In genomic region chr22:30221121-30221992, GRCh38 we compare ENCODE assay signal across 9 cellular contexts. TPM values are rescaled to one million over a fixed set of nuclear protein-coding genes. Genes with fewer than 3 reads are reported as not detected.
DNase-seq lines count a peak whose midpoint lies in the region; ATAC-seq and TF ChIP-seq lines count a peak whose summit lies in the region.
"Had no signal": no experiment of that assay in that cellular context is flagged by ENCODE, and none has a peak within 500 bp of the region (broad histone marks: within the 10 kb centered on the region; RNA-seq: fewer than 3 reads in every experiment).

No MANE protein-coding gene starts in this region.

- POLR2A ChIA-PET in activated B cell treated with CpG ODN at 0.5 μM for 24 hours (lab: Charles Lee), result no interaction called here

- TF ChIP-seq CTCF in GM06990 (IDR thresholded peaks at IDR 0.05; ENCODE audit: insufficient read depth, low read length, poor library complexity, severe bottlenecking) (no peak), activated B cell treated with CpG ODN at 0.5 μM for 24 hours (IDR thresholded peaks at IDR 0.05) (no peak), type B pancreatic cell (conservative IDR thresholded peaks at IDR 0.05) (no peak)

- no peaks in the 10 kb centered on the region for H3K9me3 Mint-ChIP-seq in activated B cell treated with CpG ODN at 0.5 μM for 24 hours
- no peaks in the 10 kb centered on the region for H3K9me3 Mint-ChIP-seq in type B pancreatic cell

- no peak overlapping the region for H3K27ac Mint-ChIP-seq in activated B cell treated with CpG ODN at 0.5 μM for 24 hours
- H3K27ac Mint-ChIP-seq in type B pancreatic cell, result no peak overlapping the region

- peak overlapping the region; percentile 16 for H3K4me3 Mint-ChIP-seq in activated B cell treated with CpG ODN at 0.5 μM for 24 hours
- H3K4me3 Mint-ChIP-seq in type B pancreatic cell, result no peak overlapping the region

- H3K4me3 ChIP-seq in GM06990 (replicated peaks; ENCODE audit: low read depth, low read length), result no peak overlapping the region

- DNase-seq in GM06990 (ENCODE audit: extremely low read depth, insufficient read length) (peak; percentile 72), activated B cell treated with CpG ODN at 0.5 μM for 24 hours (no peak), type B pancreatic cell (ENCODE audit: extremely low spot score, unreplicated experiment) (no peak), NCI-H2196 treated with DMSO at 0.1 percent for 48 hours (lab: John Stamatoyannopoulos, UW; ENCODE audit: unreplicated experiment) (no peak), RKO (ENCODE audit: low spot score) (no peak), NCI-H1436 treated with DMSO at 0.1 percent for 48 hours (lab: John Stamatoyannopoulos, UW) (no peak)
- peak; percentile 40 for DNase-seq in activated naive CD4-positive, alpha-beta T cell treated with anti-CD3 and anti-CD28 coated beads, Interleukin-2, amount 50 U/mL, for 16 hours
- DNase-seq in stimulated activated CD4-positive, alpha-beta T cell treated with anti-CD3 and anti-CD28 coated beads, Interleukin-4, amount 100 ng/mL, for 4 hours, result peak; percentile 45 to 76
- DNase-seq: NCI-H748 treated with DMSO at 0.1 percent for 48 hours had no signal

- no peaks in the 10 kb centered on the region for H3K36me3 Mint-ChIP-seq in activated B cell treated with CpG ODN at 0.5 μM for 24 hours (ENCODE audit: low read depth)
- no peaks in the 10 kb centered on the region for H3K36me3 Mint-ChIP-seq in type B pancreatic cell

- no peaks in the 10 kb centered on the region; the same call in 1 of the 2 replicates for H3K27me3 ChIP-seq in GM06990 (replicated peaks; ENCODE audit: control insufficient read depth, insufficient read depth, low read length)

- H3K27me3 Mint-ChIP-seq in activated B cell treated with CpG ODN at 0.5 μM for 24 hours (peaks cover 5% of the 10 kb centered on the region), type B pancreatic cell (peaks cover 6% of the 10 kb centered on the region)

- ATAC-seq in activated B cell treated with CpG ODN at 0.5 μM for 24 hours (ENCODE audit: low read depth), result peak; percentile 31

- H3K4me1 Mint-ChIP-seq in activated B cell treated with CpG ODN at 0.5 μM for 24 hours (peaks cover 20% of the 10 kb centered on the region), type B pancreatic cell (ENCODE audit: unreplicated experiment) (peaks cover 9% of the 10 kb centered on the region)

- CTCF ChIA-PET in activated B cell treated with CpG ODN at 0.5 μM for 24 hours (lab: Charles Lee), result no interaction called here

- intact Hi-C loops in activated B cell treated with CpG ODN at 0.5 μM for 24 hours (cut with micrococcal nuclease), result no loop called here

- no peaks in the 10 kb centered on the region for H3K36me3 ChIP-seq in GM06990 (ENCODE audit: control insufficient read depth, insufficient read depth, low read length)

RNA-seq across cellular contexts. Expression of gene LIF, which starts 25.2 kb away (rescaled TPM):
- 0.42 and 0.44 TPM in 2 replicates for total RNA-seq in activated B cell treated with CpG ODN at 0.5 μM for 24 hours
- 3.8 and 9.8 TPM in 2 replicates for total RNA-seq in type B pancreatic cell (ENCODE audit: low replicate concordance)

RNA-seq across cellular contexts. Expression of gene OSM, which starts 45.3 kb away (rescaled TPM):
- total RNA-seq in activated B cell treated with CpG ODN at 0.5 μM for 24 hours (1.0 and 1.7 TPM in 2 replicates), type B pancreatic cell (ENCODE audit: low replicate concordance) (not detected in 2 replicates)

Comparison
In these comparisons a context has a peak if more than half of its experiments do, and no peak if none do; other contexts are left out.
1. DNase-seq: peak in GM06990 (single experiment), activated naive CD4-positive, alpha-beta T cell treated with anti-CD3 and anti-CD28 coated beads, Interleukin-2, amount 50 U/mL, for 16 hours (single experiment) and stimulated activated CD4-positive, alpha-beta T cell treated with anti-CD3 and anti-CD28 coated beads, Interleukin-4, amount 100 ng/mL, for 4 hours (2 of 2); none in activated B cell treated with CpG ODN at 0.5 μM for 24 hours (single experiment), type B pancreatic cell (single experiment), NCI-H2196 treated with DMSO at 0.1 percent for 48 hours (single experiment), RKO (single experiment) and NCI-H1436 treated with DMSO at 0.1 percent for 48 hours (single experiment).